Comparison of ENCODE assay signal across 19 cellular contexts in genomic region chr3:121477589-121477988, GRCh38.
DNase-seq lines count a peak whose midpoint lies in the region; ATAC-seq and TF ChIP-seq lines count a peak whose summit lies in the region.
"Had no signal": no experiment of that assay in that cellular context is flagged by ENCODE, and none has a peak within 500 bp of the region (broad histone marks: within the 10 kb centered on the region; RNA-seq: fewer than 3 reads in every experiment).

No MANE protein-coding gene starts in this region.

- peaks cover 54% of the 10 kb centered on the region for H3K36me3 Mint-ChIP-seq in activated naive CD4-positive, alpha-beta T cell treated with anti-CD3 and anti-CD28 coated beads, Interleukin-2, amount 10 ng/mL, durations not matched to agents 7 days and 5 days
- H3K36me3 Mint-ChIP-seq: CD4-positive, alpha-beta memory T cell had no signal

- H3K9me3 Mint-ChIP-seq in activated naive CD4-positive, alpha-beta T cell treated with anti-CD3 and anti-CD28 coated beads, Interleukin-2, amount 10 ng/mL, durations not matched to agents 7 days and 5 days = no peaks in the 10 kb centered on the region
- H3K9me3 Mint-ChIP-seq: activated T-helper 1 cell treated with anti-CD3 and anti-CD28 coated beads, Interleukin-12 subunit alpha, Interleukin-12 subunit beta, Interleukin-2, Interleukin-4 antibody, amounts not matched to agents 30 ng/mL and 10 ng/mL and 1 ng/mL, durations not matched to agents 14 hours and 24 hours and 36 hours; CD4-positive, alpha-beta memory T cell had no signal

- no peaks in the 10 kb centered on the region for H4K20me1 ChIP-seq in SK-N-SH (ENCODE audit: insufficient read depth)
- H4K20me1 ChIP-seq in osteoblast (ENCODE audit: insufficient read depth, low read length) = no peaks in the 10 kb centered on the region

- peaks cover 0 to 24% of the 10 kb centered on the region in 2 experiments; a peak in 3 of 4 replicates for H3K4me1 ChIP-seq in SK-N-SH (ENCODE audit: control insufficient read depth in 1 of 2, insufficient read depth in 2 of 2, low read depth in 1 of 2, low read length in 1 of 2)
- H3K4me1 ChIP-seq in osteoblast (ENCODE audit: insufficient read depth, low read length) = peaks cover 18% of the 10 kb centered on the region
- H3K4me1 ChIP-seq: body of pancreas, right lobe of liver had no signal

- no peak for TF ChIP-seq RAD21 in SK-N-SH (IDR thresholded peaks at IDR 0.05; ENCODE audit: low read length)

- ATAC-seq in HG03045 (IDR thresholded peaks at IDR 0.05; ENCODE audit: unreplicated experiment) = no peak
- ATAC-seq: body of pancreas; right lobe of liver; stimulated activated naive CD8-positive, alpha-beta T cell treated with anti-CD3 and anti-CD28 coated beads, Interleukin-15, Interleukin-2, amounts not matched to agents 100 U/mL and 50 U/mL, for 24 hours had no signal

- H3F3A ChIP-seq in SK-N-SH (replicated peaks; ENCODE audit: insufficient read depth) = peaks cover 29% of the 10 kb centered on the region

- POLR2A ChIA-PET in SK-N-SH (lab: Yijun Ruan, JAX) = no interaction called here

- no peaks in the 10 kb centered on the region for H3K4me1 Mint-ChIP-seq in activated naive CD4-positive, alpha-beta T cell treated with anti-CD3 and anti-CD28 coated beads, Interleukin-2, amount 10 ng/mL, durations not matched to agents 7 days and 5 days
- H3K4me1 Mint-ChIP-seq: CD4-positive, alpha-beta memory T cell had no signal

- no peak overlapping the region for H3K4me3 Mint-ChIP-seq in activated naive CD4-positive, alpha-beta T cell treated with anti-CD3 and anti-CD28 coated beads, Interleukin-2, amount 10 ng/mL, durations not matched to agents 7 days and 5 days
- H3K4me3 Mint-ChIP-seq: activated T-helper 1 cell treated with anti-CD3 and anti-CD28 coated beads, Interleukin-12 subunit alpha, Interleukin-12 subunit beta, Interleukin-2, Interleukin-4 antibody, amounts not matched to agents 30 ng/mL and 10 ng/mL and 1 ng/mL, durations not matched to agents 14 hours and 24 hours and 36 hours; CD4-positive, alpha-beta memory T cell had no signal

- peak overlapping the region; percentile 60 to 89; a peak in 3 of 4 replicates for H3K27ac ChIP-seq in SK-N-SH (ENCODE audit: low read depth in 2 of 2, low read length in 1 of 2)
- peak overlapping the region; percentile 77 for H3K27ac ChIP-seq in osteoblast (ENCODE audit: low read depth, low read length)
- H3K27ac ChIP-seq: body of pancreas, right lobe of liver had no signal

- peak overlapping the region; percentile 57 for H3K9ac ChIP-seq in SK-N-SH

- no peaks in the 10 kb centered on the region for H3K79me2 ChIP-seq in SK-N-SH (ENCODE audit: insufficient read depth)
- H3K79me2 ChIP-seq in osteoblast (ENCODE audit: insufficient read depth, low read length) = no peaks in the 10 kb centered on the region

- DNase-seq in ELR (ENCODE audit: low read depth) (peak; percentile 87), SK-N-SH (no peak), fibroblast of gingiva (ENCODE audit: low read depth) (peak; percentile 91), osteoblast (ENCODE audit: insufficient read length, low spot score, missing footprints) (no peak), DMS 273 (lab: John Stamatoyannopoulos, UW; ENCODE audit: unreplicated experiment) (no peak), KG1 (lab: John Stamatoyannopoulos, UW) (no peak)
- DNase-seq in activated naive CD4-positive, alpha-beta T cell treated with anti-CD3 and anti-CD28 coated beads, Interleukin-2, amount 10 ng/mL, durations not matched to agents 7 days and 5 days = no peak
- DNase-seq: activated CD4-positive, alpha-beta T cell treated with anti-CD3 and anti-CD28 coated beads, Interleukin-2, amount 50 U/mL, for 4 hours; body of pancreas; CD4-positive, alpha-beta memory T cell; effector memory CD4-positive, alpha-beta T cell; MM.1S; NCI-H82; right lobe of liver; Right ventricle myocardium superior; stimulated activated naive CD8-positive, alpha-beta T cell treated with anti-CD3 and anti-CD28 coated beads, Interleukin-15, Interleukin-2, amounts not matched to agents 100 U/mL and 50 U/mL, for 24 hours; T-helper 9 cell had no signal

- TF ChIP-seq CTCF in SK-N-SH (IDR thresholded peaks at IDR 0.05) = no peak
- TF ChIP-seq CTCF in osteoblast (IDR thresholded peaks at IDR 0.05; ENCODE audit: extremely low read depth, low read depth, low read length) = no peak

- H3K9me2 ChIP-seq in SK-N-SH = no peaks in the 10 kb centered on the region

- CTCF ChIA-PET in SK-N-SH (lab: Yijun Ruan, JAX) = no interaction called here
- CTCF ChIA-PET in activated naive CD4-positive, alpha-beta T cell treated with anti-CD3 and anti-CD28 coated beads, Interleukin-2, amount 10 ng/mL, durations not matched to agents 7 days and 5 days (lab: Charles Lee) = no interaction called here

- WGBS in SK-N-SH (ENCODE audit: low lambda C conversion rate) = 52% methylated on average over 5 of the region's 5 CpGs

- no peaks in the 10 kb centered on the region for H3K27me3 Mint-ChIP-seq in activated naive CD4-positive, alpha-beta T cell treated with anti-CD3 and anti-CD28 coated beads, Interleukin-2, amount 10 ng/mL, durations not matched to agents 7 days and 5 days
- H3K27me3 Mint-ChIP-seq: CD4-positive, alpha-beta memory T cell had no signal

- H3K9me3 ChIP-seq in SK-N-SH (no peaks in the 10 kb centered on the region), osteoblast (ENCODE audit: low read depth, low read length) (no peaks in the 10 kb centered on the region)
- H3K9me3 ChIP-seq: body of pancreas, right lobe of liver had no signal

- no peak overlapping the region for H3K27ac Mint-ChIP-seq in activated naive CD4-positive, alpha-beta T cell treated with anti-CD3 and anti-CD28 coated beads, Interleukin-2, amount 10 ng/mL, durations not matched to agents 7 days and 5 days
- H3K27ac Mint-ChIP-seq: activated T-helper 1 cell treated with anti-CD3 and anti-CD28 coated beads, Interleukin-12 subunit alpha, Interleukin-12 subunit beta, Interleukin-2, Interleukin-4 antibody, amounts not matched to agents 30 ng/mL and 10 ng/mL and 1 ng/mL, durations not matched to agents 14 hours and 24 hours and 36 hours; CD4-positive, alpha-beta memory T cell had no signal

- H2AFZ ChIP-seq in SK-N-SH (ENCODE audit: low read depth) = peak overlapping the region; percentile 15
- H2AFZ ChIP-seq in osteoblast (ENCODE audit: low read length) = peak overlapping the region; percentile 83

- H3K36me3 ChIP-seq in SK-N-SH (replicated peaks in 1 of 2; ENCODE audit: control insufficient read depth in 1 of 2, insufficient read depth in 2 of 2, low read length in 1 of 2) = peaks cover 3 to 18% of the 10 kb centered on the region in 2 experiments
- H3K36me3 ChIP-seq in osteoblast (ENCODE audit: insufficient read depth, low read length) = no peaks in the 10 kb centered on the region
- H3K36me3 ChIP-seq: right lobe of liver had no signal

- peak in 1 of 2 experiments; percentile 13; a peak in 1 of 4 replicates for TF ChIP-seq EP300 in SK-N-SH (IDR thresholded peaks at IDR 0.05; ENCODE audit: borderline replicate concordance in 1 of 2, low read depth in 1 of 2, low read length in 1 of 2)

- H3K4me3 ChIP-seq in SK-N-SH (ENCODE audit: low read depth in 2 of 2, low read length in 1 of 2) = peak overlapping the region; percentile 9 to 21; a peak in 2 of 4 replicates
- H3K4me3 ChIP-seq in osteoblast (ENCODE audit: insufficient read depth, low read length) = peak overlapping the region; percentile 41
- H3K4me3 ChIP-seq: body of pancreas, right lobe of liver had no signal

- H3K4me2 ChIP-seq in SK-N-SH (peak overlapping the region; percentile 38), osteoblast (ENCODE audit: insufficient read depth, low read length) (peak overlapping the region; percentile 72)

- no peaks in the 10 kb centered on the region for H3K27me3 ChIP-seq in SK-N-SH (ENCODE audit: insufficient read depth)
- no peaks in the 10 kb centered on the region for H3K27me3 ChIP-seq in osteoblast (ENCODE audit: insufficient read depth, low read length)
- H3K27me3 ChIP-seq: body of pancreas, right lobe of liver had no signal

TF ChIP-seq in SK-N-SH, 30 proteins besides CTCF, POLR2A, EP300 and RAD21 (continues in another document):
- no peak for TF ChIP-seq IRF3 (IDR thresholded peaks at IDR 0.05; ENCODE audit: low read depth, low read length)
- no peak for TF ChIP-seq RXRA (IDR thresholded peaks at IDR 0.05; ENCODE audit: borderline replicate concordance, low read depth)
- TF ChIP-seq YY1 (IDR thresholded peaks at IDR 0.05; ENCODE audit: low read depth) = no peak
- no peak for TF ChIP-seq NRF1 (IDR thresholded peaks at IDR 0.05; ENCODE audit: low read depth, low read length)
- TF ChIP-seq FOXM1 (IDR thresholded peaks at IDR 0.05; ENCODE audit: low read depth) = no peak
- TF ChIP-seq RCOR1 (IDR thresholded peaks at IDR 0.05; ENCODE audit: low read length) = no peak
- no peak for TF ChIP-seq SIN3A (IDR thresholded peaks at IDR 0.05; ENCODE audit: borderline replicate concordance, low read depth, low read length)
- no peak for TF ChIP-seq POLR2AphosphoS5 (IDR thresholded peaks at IDR 0.05; ENCODE audit: low read depth, low read length)
- TF ChIP-seq EZH2phosphoT487 (IDR thresholded peaks at IDR 0.05; ENCODE audit: borderline replicate concordance, low read depth) = no peak
- no peak for TF ChIP-seq GATA2 (CRISPR knock-in tag; IDR thresholded peaks at IDR 0.05)
- TF ChIP-seq FOSL2 (IDR thresholded peaks at IDR 0.05; ENCODE audit: borderline replicate concordance, low read depth) = peak; percentile 14; the same call in 1 of the 2 replicates
- no peak for TF ChIP-seq GABPA (IDR thresholded peaks at IDR 0.05; ENCODE audit: low read depth)
- no peak for TF ChIP-seq USF1 (IDR thresholded peaks at IDR 0.05; ENCODE audit: borderline replicate concordance, low read depth)

Comparison
In these comparisons a context has a peak if more than half of its experiments do, and no peak if none do; other contexts are left out.
1. DNase-seq: peak in ELR (single experiment) and fibroblast of gingiva (single experiment); none in SK-N-SH (single experiment), osteoblast (single experiment), activated naive CD4-positive, alpha-beta T cell treated with anti-CD3 and anti-CD28 coated beads, Interleukin-2, amount 10 ng/mL, durations not matched to agents 7 days and 5 days (single experiment), DMS 273 (single experiment) and KG1 (single experiment).